Comparison of ENCODE assay signal across 1 cellular context in the genomic region with DNA sequence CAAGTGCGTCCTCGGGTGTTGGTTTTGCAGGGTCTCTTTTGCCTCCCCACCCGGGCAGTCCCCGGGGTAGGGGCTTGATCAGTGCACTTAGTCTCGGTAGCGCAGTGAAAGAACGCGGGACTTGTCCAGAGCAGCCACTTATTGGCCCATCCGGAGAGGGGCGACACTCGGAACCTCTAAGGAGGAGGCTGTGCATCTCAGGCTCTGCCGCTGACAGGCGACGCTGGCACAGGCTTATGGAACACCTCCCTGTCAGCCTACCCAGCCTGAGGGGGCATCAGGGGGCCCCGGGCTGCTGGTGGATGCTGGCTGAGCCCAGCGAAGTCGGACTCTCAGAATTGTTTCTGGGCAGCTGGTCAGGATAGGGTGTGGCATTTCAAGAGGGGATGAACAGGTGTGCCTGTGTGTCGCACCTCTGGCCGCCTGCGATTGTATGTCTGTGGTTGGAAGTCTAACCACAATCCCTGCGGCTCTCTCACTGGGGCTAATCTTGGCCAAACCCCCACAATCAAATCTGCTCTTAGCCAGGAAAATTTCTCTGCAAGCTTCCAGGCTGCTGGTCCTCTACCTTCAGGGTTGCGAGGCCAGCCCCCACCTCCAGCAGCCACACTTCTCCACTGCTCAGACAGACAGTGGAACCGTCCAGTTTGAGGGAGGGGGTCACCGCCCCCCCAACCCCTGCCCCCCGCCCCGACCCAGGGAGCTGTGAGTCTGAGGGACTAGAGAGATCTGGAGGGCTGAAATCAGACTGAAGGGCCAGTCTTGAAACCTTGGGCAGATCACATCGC.
TF ChIP-seq lines count a peak whose summit lies in the region.

No MANE protein-coding gene starts in this region.

TF ChIP-seq in K562, 482 proteins besides CTCF, POLR2A, EP300 and RAD21 (continued from another document and continues in another):
- TF ChIP-seq, protein P1, sequence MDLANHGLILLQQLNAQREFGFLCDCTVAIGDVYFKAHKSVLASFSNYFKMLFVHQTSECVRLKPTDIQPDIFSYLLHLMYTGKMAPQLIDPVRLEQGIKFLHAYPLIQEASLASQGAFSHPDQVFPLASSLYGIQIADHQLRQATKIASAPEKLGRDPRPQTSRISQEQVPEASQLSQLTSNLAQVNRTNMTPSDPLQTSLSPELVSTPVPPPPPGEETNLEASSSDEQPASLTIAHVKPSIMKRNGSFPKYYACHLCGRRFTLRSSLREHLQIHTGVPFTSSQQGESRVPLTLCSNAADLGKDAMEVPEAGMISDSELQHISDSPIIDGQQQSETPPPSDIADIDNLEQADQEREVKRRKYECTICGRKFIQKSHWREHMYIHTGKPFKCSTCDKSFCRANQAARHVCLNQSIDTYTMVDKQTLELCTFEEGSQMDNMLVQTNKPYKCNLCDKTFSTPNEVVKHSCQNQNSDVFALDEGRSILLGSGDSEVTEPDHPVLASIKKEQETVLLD (IDR thresholded peaks at IDR 0.05): no peak
- TF ChIP-seq PYGO2 (tag; IDR thresholded peaks at IDR 0.05): no peak
- TF ChIP-seq, protein P2, sequence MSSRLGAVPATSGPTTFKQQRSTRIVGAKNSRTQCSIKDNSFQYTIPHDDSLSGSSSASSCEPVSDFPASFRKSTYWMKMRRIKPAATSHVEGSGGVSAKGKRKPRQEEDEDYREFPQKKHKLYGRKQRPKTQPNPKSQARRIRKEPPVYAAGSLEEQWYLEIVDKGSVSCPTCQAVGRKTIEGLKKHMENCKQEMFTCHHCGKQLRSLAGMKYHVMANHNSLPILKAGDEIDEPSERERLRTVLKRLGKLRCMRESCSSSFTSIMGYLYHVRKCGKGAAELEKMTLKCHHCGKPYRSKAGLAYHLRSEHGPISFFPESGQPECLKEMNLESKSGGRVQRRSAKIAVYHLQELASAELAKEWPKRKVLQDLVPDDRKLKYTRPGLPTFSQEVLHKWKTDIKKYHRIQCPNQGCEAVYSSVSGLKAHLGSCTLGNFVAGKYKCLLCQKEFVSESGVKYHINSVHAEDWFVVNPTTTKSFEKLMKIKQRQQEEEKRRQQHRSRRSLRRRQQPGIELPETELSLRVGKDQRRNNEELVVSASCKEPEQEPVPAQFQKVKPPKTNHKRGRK (tag; IDR thresholded peaks at IDR 0.05): no peak
- TF ChIP-seq, protein P3, sequence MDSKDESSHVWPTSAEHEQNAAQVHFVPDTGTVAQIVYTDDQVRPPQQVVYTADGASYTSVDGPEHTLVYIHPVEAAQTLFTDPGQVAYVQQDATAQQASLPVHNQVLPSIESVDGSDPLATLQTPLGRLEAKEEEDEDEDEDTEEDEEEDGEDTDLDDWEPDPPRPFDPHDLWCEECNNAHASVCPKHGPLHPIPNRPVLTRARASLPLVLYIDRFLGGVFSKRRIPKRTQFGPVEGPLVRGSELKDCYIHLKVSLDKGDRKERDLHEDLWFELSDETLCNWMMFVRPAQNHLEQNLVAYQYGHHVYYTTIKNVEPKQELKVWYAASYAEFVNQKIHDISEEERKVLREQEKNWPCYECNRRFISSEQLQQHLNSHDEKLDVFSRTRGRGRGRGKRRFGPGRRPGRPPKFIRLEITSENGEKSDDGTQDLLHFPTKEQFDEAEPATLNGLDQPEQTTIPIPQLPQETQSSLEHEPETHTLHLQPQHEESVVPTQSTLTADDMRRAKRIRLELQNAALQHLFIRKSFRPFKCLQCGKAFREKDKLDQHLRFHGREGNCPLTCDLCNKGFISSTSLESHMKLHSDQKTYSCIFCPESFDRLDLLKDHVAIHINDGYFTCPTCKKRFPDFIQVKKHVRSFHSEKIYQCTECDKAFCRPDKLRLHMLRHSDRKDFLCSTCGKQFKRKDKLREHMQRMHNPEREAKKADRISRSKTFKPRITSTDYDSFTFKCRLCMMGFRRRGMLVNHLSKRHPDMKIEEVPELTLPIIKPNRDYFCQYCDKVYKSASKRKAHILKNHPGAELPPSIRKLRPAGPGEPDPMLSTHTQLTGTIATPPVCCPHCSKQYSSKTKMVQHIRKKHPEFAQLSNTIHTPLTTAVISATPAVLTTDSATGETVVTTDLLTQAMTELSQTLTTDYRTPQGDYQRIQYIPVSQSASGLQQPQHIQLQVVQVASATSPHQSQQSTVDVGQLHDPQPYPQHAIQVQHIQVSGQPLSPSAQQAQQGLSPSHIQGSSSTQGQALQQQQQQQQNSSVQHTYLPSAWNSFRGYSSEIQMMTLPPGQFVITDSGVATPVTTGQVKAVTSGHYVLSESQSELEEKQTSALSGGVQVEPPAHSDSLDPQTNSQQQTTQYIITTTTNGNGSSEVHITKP (IDR thresholded peaks at IDR 0.05; ENCODE audit: partially characterized antibody): no peak
- TF ChIP-seq, protein P4, sequence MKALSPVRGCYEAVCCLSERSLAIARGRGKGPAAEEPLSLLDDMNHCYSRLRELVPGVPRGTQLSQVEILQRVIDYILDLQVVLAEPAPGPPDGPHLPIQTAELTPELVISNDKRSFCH (CRISPR knock-in tag; IDR thresholded peaks at IDR 0.05): no peak
- TF ChIP-seq, protein P4 (tag; IDR thresholded peaks at IDR 0.05): 0 out of 2 replicates have a peak, but pooled peaks have one; percentile 38
- TF ChIP-seq, protein P5, sequence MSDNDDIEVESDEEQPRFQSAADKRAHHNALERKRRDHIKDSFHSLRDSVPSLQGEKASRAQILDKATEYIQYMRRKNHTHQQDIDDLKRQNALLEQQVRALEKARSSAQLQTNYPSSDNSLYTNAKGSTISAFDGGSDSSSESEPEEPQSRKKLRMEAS (CRISPR knock-in tag; IDR thresholded peaks at IDR 0.05): 0 out of 2 replicates have a peak, but pooled peaks have one; percentile 27
- no peak for TF ChIP-seq ILK (tag; IDR thresholded peaks at IDR 0.05; ENCODE audit: borderline replicate concordance, low read depth)
- TF ChIP-seq HLTF (IDR thresholded peaks at IDR 0.05): no peak
- no peak for TF ChIP-seq BCOR (IDR thresholded peaks at IDR 0.05)
- no peak for TF ChIP-seq NONO (IDR thresholded peaks at IDR 0.05; ENCODE audit: low read depth in 2 of 2, low read length in 1 of 2)
- TF ChIP-seq, protein P6, sequence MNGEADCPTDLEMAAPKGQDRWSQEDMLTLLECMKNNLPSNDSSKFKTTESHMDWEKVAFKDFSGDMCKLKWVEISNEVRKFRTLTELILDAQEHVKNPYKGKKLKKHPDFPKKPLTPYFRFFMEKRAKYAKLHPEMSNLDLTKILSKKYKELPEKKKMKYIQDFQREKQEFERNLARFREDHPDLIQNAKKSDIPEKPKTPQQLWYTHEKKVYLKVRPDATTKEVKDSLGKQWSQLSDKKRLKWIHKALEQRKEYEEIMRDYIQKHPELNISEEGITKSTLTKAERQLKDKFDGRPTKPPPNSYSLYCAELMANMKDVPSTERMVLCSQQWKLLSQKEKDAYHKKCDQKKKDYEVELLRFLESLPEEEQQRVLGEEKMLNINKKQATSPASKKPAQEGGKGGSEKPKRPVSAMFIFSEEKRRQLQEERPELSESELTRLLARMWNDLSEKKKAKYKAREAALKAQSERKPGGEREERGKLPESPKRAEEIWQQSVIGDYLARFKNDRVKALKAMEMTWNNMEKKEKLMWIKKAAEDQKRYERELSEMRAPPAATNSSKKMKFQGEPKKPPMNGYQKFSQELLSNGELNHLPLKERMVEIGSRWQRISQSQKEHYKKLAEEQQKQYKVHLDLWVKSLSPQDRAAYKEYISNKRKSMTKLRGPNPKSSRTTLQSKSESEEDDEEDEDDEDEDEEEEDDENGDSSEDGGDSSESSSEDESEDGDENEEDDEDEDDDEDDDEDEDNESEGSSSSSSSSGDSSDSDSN (IDR thresholded peaks at IDR 0.05; ENCODE audit: borderline replicate concordance in 1 of 2, low read depth in 2 of 2, low read length in 2 of 2): no peak
- TF ChIP-seq STAT5B (CRISPR knock-in tag; IDR thresholded peaks at IDR 0.05): no peak
- TF ChIP-seq NRF1 (conservative IDR thresholded peaks at IDR 0.05 in 1 of 2, IDR thresholded peaks at IDR 0.05 in 1 of 2): 0 out of 4 replicates have a peak, but pooled peaks have one; percentile 33
- TF ChIP-seq, protein P7, sequence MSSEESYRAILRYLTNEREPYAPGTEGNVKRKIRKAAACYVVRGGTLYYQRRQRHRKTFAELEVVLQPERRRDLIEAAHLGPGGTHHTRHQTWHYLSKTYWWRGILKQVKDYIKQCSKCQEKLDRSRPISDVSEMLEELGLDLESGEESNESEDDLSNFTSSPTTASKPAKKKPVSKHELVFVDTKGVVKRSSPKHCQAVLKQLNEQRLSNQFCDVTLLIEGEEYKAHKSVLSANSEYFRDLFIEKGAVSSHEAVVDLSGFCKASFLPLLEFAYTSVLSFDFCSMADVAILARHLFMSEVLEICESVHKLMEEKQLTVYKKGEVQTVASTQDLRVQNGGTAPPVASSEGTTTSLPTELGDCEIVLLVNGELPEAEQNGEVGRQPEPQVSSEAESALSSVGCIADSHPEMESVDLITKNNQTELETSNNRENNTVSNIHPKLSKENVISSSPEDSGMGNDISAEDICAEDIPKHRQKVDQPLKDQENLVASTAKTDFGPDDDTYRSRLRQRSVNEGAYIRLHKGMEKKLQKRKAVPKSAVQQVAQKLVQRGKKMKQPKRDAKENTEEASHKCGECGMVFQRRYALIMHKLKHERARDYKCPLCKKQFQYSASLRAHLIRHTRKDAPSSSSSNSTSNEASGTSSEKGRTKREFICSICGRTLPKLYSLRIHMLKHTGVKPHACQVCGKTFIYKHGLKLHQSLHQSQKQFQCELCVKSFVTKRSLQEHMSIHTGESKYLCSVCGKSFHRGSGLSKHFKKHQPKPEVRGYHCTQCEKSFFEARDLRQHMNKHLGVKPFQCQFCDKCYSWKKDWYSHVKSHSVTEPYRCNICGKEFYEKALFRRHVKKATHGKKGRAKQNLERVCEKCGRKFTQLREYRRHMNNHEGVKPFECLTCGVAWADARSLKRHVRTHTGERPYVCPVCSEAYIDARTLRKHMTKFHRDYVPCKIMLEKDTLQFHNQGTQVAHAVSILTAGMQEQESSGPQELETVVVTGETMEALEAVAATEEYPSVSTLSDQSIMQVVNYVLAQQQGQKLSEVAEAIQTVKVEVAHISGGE (CRISPR knock-in tag; IDR thresholded peaks at IDR 0.05): no peak; a peak in 1 of 6 replicates
- no peak for TF ChIP-seq SPI1 (IDR thresholded peaks at IDR 0.05; ENCODE audit: borderline replicate concordance, low read depth, low read length)
- no peak for TF ChIP-seq C11orf30 (IDR thresholded peaks at IDR 0.05; ENCODE audit: low read depth)
- TF ChIP-seq RBM14 (IDR thresholded peaks at IDR 0.05; ENCODE audit: borderline replicate concordance, insufficient read depth, low read depth, low read length): no peak
- TF ChIP-seq ZSCAN32 (CRISPR knock-in tag; IDR thresholded peaks at IDR 0.05): no peak
- no peak for TF ChIP-seq PTRF (tag; IDR thresholded peaks at IDR 0.05)
- TF ChIP-seq ZNF146 (CRISPR knock-in tag; IDR thresholded peaks at IDR 0.05; ENCODE audit: unreplicated experiment): no peak
- no peak for TF ChIP-seq PHF20 (IDR thresholded peaks at IDR 0.05; ENCODE audit: partially characterized antibody)
- TF ChIP-seq, protein P8, sequence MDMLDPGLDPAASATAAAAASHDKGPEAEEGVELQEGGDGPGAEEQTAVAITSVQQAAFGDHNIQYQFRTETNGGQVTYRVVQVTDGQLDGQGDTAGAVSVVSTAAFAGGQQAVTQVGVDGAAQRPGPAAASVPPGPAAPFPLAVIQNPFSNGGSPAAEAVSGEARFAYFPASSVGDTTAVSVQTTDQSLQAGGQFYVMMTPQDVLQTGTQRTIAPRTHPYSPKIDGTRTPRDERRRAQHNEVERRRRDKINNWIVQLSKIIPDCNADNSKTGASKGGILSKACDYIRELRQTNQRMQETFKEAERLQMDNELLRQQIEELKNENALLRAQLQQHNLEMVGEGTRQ (CRISPR knock-in tag; IDR thresholded peaks at IDR 0.05): no peak
- no peak for TF ChIP-seq NFXL1 (CRISPR knock-in tag; IDR thresholded peaks at IDR 0.05)
- TF ChIP-seq, protein P9, sequence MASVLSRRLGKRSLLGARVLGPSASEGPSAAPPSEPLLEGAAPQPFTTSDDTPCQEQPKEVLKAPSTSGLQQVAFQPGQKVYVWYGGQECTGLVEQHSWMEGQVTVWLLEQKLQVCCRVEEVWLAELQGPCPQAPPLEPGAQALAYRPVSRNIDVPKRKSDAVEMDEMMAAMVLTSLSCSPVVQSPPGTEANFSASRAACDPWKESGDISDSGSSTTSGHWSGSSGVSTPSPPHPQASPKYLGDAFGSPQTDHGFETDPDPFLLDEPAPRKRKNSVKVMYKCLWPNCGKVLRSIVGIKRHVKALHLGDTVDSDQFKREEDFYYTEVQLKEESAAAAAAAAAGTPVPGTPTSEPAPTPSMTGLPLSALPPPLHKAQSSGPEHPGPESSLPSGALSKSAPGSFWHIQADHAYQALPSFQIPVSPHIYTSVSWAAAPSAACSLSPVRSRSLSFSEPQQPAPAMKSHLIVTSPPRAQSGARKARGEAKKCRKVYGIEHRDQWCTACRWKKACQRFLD (CRISPR knock-in tag; IDR thresholded peaks at IDR 0.05): no peak; the same call in 1 of the 2 replicates
- peak; percentile 53; the same call in 1 of the 2 replicates for TF ChIP-seq POLR2AphosphoS5 (IDR thresholded peaks at IDR 0.05; ENCODE audit: control insufficient read depth, insufficient read depth, low read depth, low read length)
- TF ChIP-seq RBFOX2 (IDR thresholded peaks at IDR 0.05; ENCODE audit: low read depth, low read length): no peak; the same call in 1 of the 2 replicates
